Comparison of ENCODE assay signal across 9 cellular contexts in genomic region chr6:90184334-90185298, GRCh38.
DNase-seq lines count a peak whose midpoint lies in the region; ATAC-seq and TF ChIP-seq lines count a peak whose summit lies in the region.
"Had no signal": no experiment of that assay in that cellular context is flagged by ENCODE, and none has a peak within 500 bp of the region (broad histone marks: within the 10 kb centered on the region; RNA-seq: fewer than 3 reads in every experiment).

No MANE protein-coding gene starts in this region.

- ATAC-seq in activated CD8-positive, alpha-beta T cell treated with anti-CD3 and anti-CD28 coated beads, Interleukin-2, amount 10 ng/mL, durations not matched to agents 7 days and 5 days = peak; percentile 16
- ATAC-seq in left lobe of liver (peak; percentile 57), HG02610 (IDR thresholded peaks at IDR 0.05; ENCODE audit: unreplicated experiment) (no peak), GM19023 (IDR thresholded peaks at IDR 0.05; ENCODE audit: unreplicated experiment) (no peak)

- no peaks in the 10 kb centered on the region for H3K27me3 ChIP-seq in AG04450 (ENCODE audit: control insufficient read depth, insufficient read depth, low read length)

- no peak for TF ChIP-seq CTCF in AG04450 (IDR thresholded peaks at IDR 0.05; ENCODE audit: low read depth, low read length)

- H3K27ac Mint-ChIP-seq in activated CD8-positive, alpha-beta T cell treated with anti-CD3 and anti-CD28 coated beads, Interleukin-2, amount 10 ng/mL, durations not matched to agents 7 days and 5 days = peak overlapping the region; percentile 81
- H3K27ac Mint-ChIP-seq: activated CD4-positive, alpha-beta memory T cell treated with anti-CD3 and anti-CD28 coated beads for 36 hours had no signal

- CTCF ChIA-PET in AG04450 (lab: Charles Lee) (interaction anchor here (0.7 to 1.1 kb wide), 3 partner anchors 14 to 244 kb away, joined by 3 to 13 read pairs (median 5); no protein-coding TSS in a partner anchor), HEK293T (lab: Yijun Ruan, JAX) (interaction anchor here (0.7 to 1.6 kb wide), 3 partner anchors 105 to 292 kb away, joined by 3 to 5 read pairs (median 4); no protein-coding TSS in a partner anchor)
- CTCF ChIA-PET in activated CD8-positive, alpha-beta T cell treated with anti-CD3 and anti-CD28 coated beads, Interleukin-2, amount 10 ng/mL, durations not matched to agents 7 days and 5 days (lab: Charles Lee) = interaction anchor here (0.7 to 2.9 kb wide), 18 partner anchors 8 to 290 kb away, joined by 3 to 12 read pairs (median 3); no protein-coding TSS in a partner anchor

- peak overlapping the region; percentile 61 for H3K4me3 Mint-ChIP-seq in activated CD8-positive, alpha-beta T cell treated with anti-CD3 and anti-CD28 coated beads, Interleukin-2, amount 10 ng/mL, durations not matched to agents 7 days and 5 days
- H3K4me3 Mint-ChIP-seq: activated CD4-positive, alpha-beta memory T cell treated with anti-CD3 and anti-CD28 coated beads for 36 hours had no signal

- H3K4me1 Mint-ChIP-seq in activated CD8-positive, alpha-beta T cell treated with anti-CD3 and anti-CD28 coated beads, Interleukin-2, amount 10 ng/mL, durations not matched to agents 7 days and 5 days (ENCODE audit: low read depth) = peaks cover 76% of the 10 kb centered on the region

- H3K4me3 ChIP-seq in AG04450 (ENCODE audit: low read depth, low read length) = no peak overlapping the region

- no peak overlapping the region for H3K27ac ChIP-seq in AG04450 (ENCODE audit: low read depth, low read length)

- POLR2A ChIA-PET in AG04450 (lab: Yijun Ruan, JAX) (interaction anchor here (0.5 to 0.9 kb wide), 2 partner anchors 10 to 33 kb away, joined by 3 read pairs; no protein-coding TSS in a partner anchor), HEK293T (lab: Yijun Ruan, JAX) (interaction anchor here (1.2 kb wide), 1 partner anchor 207 kb away, joined by 4 read pairs; no protein-coding TSS in a partner anchor)
- POLR2A ChIA-PET in activated CD8-positive, alpha-beta T cell treated with anti-CD3 and anti-CD28 coated beads, Interleukin-2, amount 10 ng/mL, durations not matched to agents 7 days and 5 days (lab: Charles Lee) = interaction anchor here (0.7 to 2.0 kb wide), 3 partner anchors 34 to 111 kb away, joined by 3 to 6 read pairs (median 5); no protein-coding TSS in a partner anchor

- H3K9me3 ChIP-seq in AG04450 (ENCODE audit: control insufficient read depth, insufficient read depth, low read length) = no peaks in the 10 kb centered on the region

- H3K27me3 Mint-ChIP-seq in activated CD8-positive, alpha-beta T cell treated with anti-CD3 and anti-CD28 coated beads, Interleukin-2, amount 10 ng/mL, durations not matched to agents 7 days and 5 days (ENCODE audit: low read depth) = no peaks in the 10 kb centered on the region
- H3K27me3 Mint-ChIP-seq: activated CD4-positive, alpha-beta memory T cell treated with anti-CD3 and anti-CD28 coated beads for 36 hours had no signal

- H3K36me3 Mint-ChIP-seq in activated CD8-positive, alpha-beta T cell treated with anti-CD3 and anti-CD28 coated beads, Interleukin-2, amount 10 ng/mL, durations not matched to agents 7 days and 5 days (ENCODE audit: low read depth) = peaks cover 36% of the 10 kb centered on the region

- H3K9me3 Mint-ChIP-seq in activated CD8-positive, alpha-beta T cell treated with anti-CD3 and anti-CD28 coated beads, Interleukin-2, amount 10 ng/mL, durations not matched to agents 7 days and 5 days (ENCODE audit: insufficient read depth) = no peaks in the 10 kb centered on the region
- H3K9me3 Mint-ChIP-seq: activated CD4-positive, alpha-beta memory T cell treated with anti-CD3 and anti-CD28 coated beads for 36 hours had no signal

- peak; percentile 46 for DNase-seq in AG04450 (ENCODE audit: low read depth, low spot score)
- DNase-seq in HK-2 (ENCODE audit: unreplicated experiment) = peak; percentile 9
- DNase-seq in activated CD8-positive, alpha-beta T cell treated with anti-CD3 and anti-CD28 coated beads, Interleukin-2, amount 10 ng/mL, durations not matched to agents 7 days and 5 days = no peak
- DNase-seq in left lobe of liver (ENCODE audit: low spot score) = no peak
- DNase-seq in HEK293T (ENCODE audit: extremely low spot score) = no peak
- no peak for DNase-seq in nucleus accumbens (lab: John Stamatoyannopoulos, UW)
- DNase-seq: activated CD4-positive, alpha-beta memory T cell treated with anti-CD3 and anti-CD28 coated beads for 36 hours had no signal

TF ChIP-seq in HEK293T, 16 proteins besides CTCF, POLR2A, EP300 and RAD21:
- TF ChIP-seq SP1 (IDR thresholded peaks at IDR 0.05) (no peak), NFRKB (IDR thresholded peaks at IDR 0.05) (no peak), FOXM1 (IDR thresholded peaks at IDR 0.05; ENCODE audit: borderline replicate concordance) (no peak), HDGF (IDR thresholded peaks at IDR 0.05; ENCODE audit: borderline replicate concordance) (no peak), FOXK2 (IDR thresholded peaks at IDR 0.05) (no peak)
TF ChIP-seq in HEK293T: peak in this region for 0.

Comparison
In these comparisons a context has a peak if more than half of its experiments do, and no peak if none do; other contexts are left out.
1. DNase-seq: peak in AG04450 (single experiment) and HK-2 (single experiment); none in activated CD8-positive, alpha-beta T cell treated with anti-CD3 and anti-CD28 coated beads, Interleukin-2, amount 10 ng/mL, durations not matched to agents 7 days and 5 days (single experiment), left lobe of liver (single experiment), HEK293T (single experiment) and nucleus accumbens (0 of 56).
2. ATAC-seq: peak in activated CD8-positive, alpha-beta T cell treated with anti-CD3 and anti-CD28 coated beads, Interleukin-2, amount 10 ng/mL, durations not matched to agents 7 days and 5 days (single experiment) and left lobe of liver (single experiment); none in HG02610 (single experiment) and GM19023 (single experiment).